8 cellular contexts compared by ENCODE assay signal in genomic region chr19:13262450-13262849, GRCh38.
DNase-seq lines count a peak whose midpoint lies in the region; ATAC-seq and TF ChIP-seq lines count a peak whose summit lies in the region.

No MANE protein-coding gene starts in this region.

- CTCF ChIA-PET in T-cell (lab: Charles Lee) = interaction anchor here (0.5 to 1.9 kb wide), 7 partner anchors 8 to 1638 kb away, joined by 3 to 12 read pairs (median 4); no protein-coding TSS in a partner anchor

- peaks cover 12 to 18% (median 17%) of the 10 kb centered on the region in 3 donors for H3K4me1 Mint-ChIP-seq in IgD-negative memory B cell
- peaks cover 4 to 13% (median 8%) of the 10 kb centered on the region in 3 donors for H3K4me1 Mint-ChIP-seq in T-cell
- peaks cover 9% of the 10 kb centered on the region for H3K4me1 Mint-ChIP-seq in T-helper 2 cell treated with Interferon-gamma antibody and Interleukin-4, amounts not matched to agents 5 μg/mL and 100 μg/mL, for 36 hours (ENCODE audit: low read depth)

- peak; percentile 57 for DNase-seq in EL
- peak in 1 of 34 experiments; percentile 24 for DNase-seq in T-cell
- peak; percentile 33 to 78 for DNase-seq in foreskin fibroblast
- DNase-seq in renal cortical epithelial cell (ENCODE audit: low read depth) = peak; percentile 47
- DNase-seq in stimulated activated CD4-positive, alpha-beta T cell treated with anti-CD3 and anti-CD28 coated beads, Interleukin-15, amount 100 ng/mL, for 24 hours = no peak
- no peak for DNase-seq in T-helper 2 cell treated with Interferon-gamma antibody and Interleukin-4, amounts not matched to agents 5 μg/mL and 100 μg/mL, for 36 hours (ENCODE audit: low spot score)

- H3K27ac Mint-ChIP-seq in IgD-negative memory B cell (no peak overlapping the region), T-cell (no peak overlapping the region)
- no peak overlapping the region for H3K27ac Mint-ChIP-seq in T-helper 2 cell treated with Interferon-gamma antibody and Interleukin-4, amounts not matched to agents 5 μg/mL and 100 μg/mL, for 36 hours

- POLR2A ChIA-PET in T-cell (lab: Charles Lee) = interaction anchor here in 1 of 2 donors (0.6 kb wide), 1 partner anchor 69 kb away, joined by 3 read pairs; no protein-coding TSS in a partner anchor

- H3K4me3 Mint-ChIP-seq in IgD-negative memory B cell = peak overlapping the region in 3 of 4 donors; percentile 7 to 49 (median 33)
- no peak overlapping the region for H3K4me3 Mint-ChIP-seq in T-cell
- H3K4me3 Mint-ChIP-seq in T-helper 2 cell treated with Interferon-gamma antibody and Interleukin-4, amounts not matched to agents 5 μg/mL and 100 μg/mL, for 36 hours = no peak overlapping the region

- peaks cover 2% of the 10 kb centered on the region for H3K36me3 Mint-ChIP-seq in IgD-negative memory B cell
- H3K36me3 Mint-ChIP-seq in T-cell = no peaks in the 10 kb centered on the region
- no peaks in the 10 kb centered on the region for H3K36me3 Mint-ChIP-seq in T-helper 2 cell treated with Interferon-gamma antibody and Interleukin-4, amounts not matched to agents 5 μg/mL and 100 μg/mL, for 36 hours (ENCODE audit: low read depth)

- no peak overlapping the region for H3K4me3 ChIP-seq in foreskin fibroblast (ENCODE audit: low read depth in 1 of 2, low read length in 2 of 2)

- peaks cover under 1% of the 10 kb centered on the region for H3K27me3 Mint-ChIP-seq in IgD-negative memory B cell
- peaks cover 12 to 13% of the 10 kb centered on the region in 2 donors for H3K27me3 Mint-ChIP-seq in T-cell
- H3K27me3 Mint-ChIP-seq in T-helper 2 cell treated with Interferon-gamma antibody and Interleukin-4, amounts not matched to agents 5 μg/mL and 100 μg/mL, for 36 hours (ENCODE audit: low read depth) = peaks cover 4% of the 10 kb centered on the region

- H3K9me3 Mint-ChIP-seq in IgD-negative memory B cell (no peaks in the 10 kb centered on the region), T-cell (no peaks in the 10 kb centered on the region)
- no peaks in the 10 kb centered on the region for H3K9me3 Mint-ChIP-seq in T-helper 2 cell treated with Interferon-gamma antibody and Interleukin-4, amounts not matched to agents 5 μg/mL and 100 μg/mL, for 36 hours

- ATAC-seq in T-cell (replicated peaks in 1 of 4) = peak; percentile 52 to 69 (median 56)
- ATAC-seq in GM21528 (IDR thresholded peaks at IDR 0.05; ENCODE audit: low FRiP score, unreplicated experiment) = no peak

- TF ChIP-seq CTCF in foreskin fibroblast (IDR thresholded peaks at IDR 0.05; ENCODE audit: low read depth, low read length) = peak; percentile 45

Comparison
In these comparisons a context has a peak if more than half of its experiments do, and no peak if none do; other contexts are left out.
1. DNase-seq: peak in EL (single experiment), foreskin fibroblast (2 of 2) and renal cortical epithelial cell (single experiment); none in stimulated activated CD4-positive, alpha-beta T cell treated with anti-CD3 and anti-CD28 coated beads, Interleukin-15, amount 100 ng/mL, for 24 hours (single experiment) and T-helper 2 cell treated with Interferon-gamma antibody and Interleukin-4, amounts not matched to agents 5 μg/mL and 100 μg/mL, for 36 hours (single experiment).
2. H3K4me3 Mint-ChIP-seq: peak in IgD-negative memory B cell (3 of 4); none in T-cell (0 of 3) and T-helper 2 cell treated with Interferon-gamma antibody and Interleukin-4, amounts not matched to agents 5 μg/mL and 100 μg/mL, for 36 hours (single experiment).